In genomic region chr3:192128922-192129321, GRCh38 we compare ENCODE assay signal across 12 cellular contexts.
DNase-seq lines count a peak whose midpoint lies in the region; ATAC-seq and TF ChIP-seq lines count a peak whose summit lies in the region.
"Had no signal": no experiment of that assay in that cellular context is flagged by ENCODE, and none has a peak within 500 bp of the region (broad histone marks: within the 10 kb centered on the region; RNA-seq: fewer than 3 reads in every experiment).

No MANE protein-coding gene starts in this region.

- no peaks in the 10 kb centered on the region for H3K9me3 ChIP-seq in upper lobe of left lung
- H3K9me3 ChIP-seq: HAP-1, Peyer's patch had no signal

- TF ChIP-seq EP300 in upper lobe of left lung (IDR thresholded peaks at IDR 0.05), result no peak

- intact Hi-C loops in posterior vena cava (cut with DNase I), result no loop called here

- 47 to 64% methylated on average over 4 of the region's 4 CpGs for WGBS in upper lobe of left lung, 2 donors

- H3K4me1 ChIP-seq in upper lobe of left lung, result no peaks in the 10 kb centered on the region
- H3K4me1 ChIP-seq: HAP-1, Peyer's patch had no signal

- no peak for TF ChIP-seq CTCF in upper lobe of left lung (IDR thresholded peaks at IDR 0.05)

- H3K36me3 ChIP-seq in upper lobe of left lung, result no peaks in the 10 kb centered on the region
- H3K36me3 ChIP-seq: HAP-1, Peyer's patch had no signal

- no peaks in the 10 kb centered on the region for H3K27me3 ChIP-seq in upper lobe of left lung
- H3K27me3 ChIP-seq: Peyer's patch had no signal

- ATAC-seq in GM18861 (IDR thresholded peaks at IDR 0.05; ENCODE audit: unreplicated experiment) (peak; percentile 86), GM21619 (IDR thresholded peaks at IDR 0.05; ENCODE audit: unreplicated experiment) (peak; percentile 73), HG03439 (IDR thresholded peaks at IDR 0.05; ENCODE audit: unreplicated experiment) (peak; percentile 73), upper lobe of left lung (ENCODE audit: low FRiP score in 2 of 2) (no peak)

- no peak for TF ChIP-seq POLR2A in upper lobe of left lung (IDR thresholded peaks at IDR 0.05)

- no peak overlapping the region for H3K27ac ChIP-seq in upper lobe of left lung
- H3K27ac ChIP-seq: Peyer's patch had no signal

- no peak overlapping the region for H3K4me3 ChIP-seq in upper lobe of left lung
- H3K4me3 ChIP-seq: HAP-1, Peyer's patch had no signal

- DNase-seq in germinal center (ENCODE audit: low spot score), result peak; percentile 5
- no peak for DNase-seq in NCI-H82 (lab: John Stamatoyannopoulos, UW)
- DNase-seq in hepatic stellate cell (ENCODE audit: low spot score), result no peak
- no peak for DNase-seq in upper lobe of left lung
- no peak for DNase-seq in posterior vena cava (ENCODE audit: low spot score)
- DNase-seq: activated gamma-delta T cell treated with Interleukin-2 at 50 U/mL for 16 hours, DMS153, Peyer's patch had no signal

Comparison
In these comparisons a context has a peak if more than half of its experiments do, and no peak if none do; other contexts are left out.
1. ATAC-seq: peak in GM18861 (single experiment), GM21619 (single experiment) and HG03439 (single experiment); none in upper lobe of left lung (0 of 2).